8 cellular contexts compared by ENCODE assay signal in genomic region chr9:99433555-99433954, GRCh38.
A peak's percentile ranks its signal among the peaks of the same experiment; 100 is the strongest.
DNase-seq lines count a peak whose midpoint lies in the region; ATAC-seq and TF ChIP-seq lines count a peak whose summit lies in the region.

No MANE protein-coding gene starts in this region.

- H3K4me1 Mint-ChIP-seq in T-helper 1 cell treated with Interleukin-12 subunit alpha and Interleukin-12 subunit beta and Interleukin-4 antibody, amounts not matched to agents 30 μg/mL and 1 μg/mL, for 36 hours (ENCODE audit: low read depth): peaks cover 12% of the 10 kb centered on the region
- H3K4me1 Mint-ChIP-seq in central memory CD8-positive, alpha-beta T cell: no peaks in the 10 kb centered on the region
- H3K4me1 Mint-ChIP-seq in naive thymus-derived CD4-positive, alpha-beta T cell: peaks cover 0 to 15% (median 0%) of the 10 kb centered on the region in 7 donors

- no peaks in the 10 kb centered on the region for H3K27me3 ChIP-seq in BJ (ENCODE audit: control insufficient read depth, insufficient read depth, low read length)
- no peaks in the 10 kb centered on the region for H3K27me3 ChIP-seq in naive thymus-derived CD4-positive, alpha-beta T cell (ENCODE audit: control insufficient read depth in 2 of 2, insufficient read depth in 2 of 2, low read length in 2 of 2)

- POLR2A ChIA-PET in BJ (lab: Charles Lee): no interaction called here
- POLR2A ChIA-PET in naive thymus-derived CD4-positive, alpha-beta T cell (lab: Charles Lee): interaction anchor here (0.6 kb wide), 1 partner anchor 878 kb away, joined by 3 read pairs; no protein-coding TSS in a partner anchor

- H3K27ac Mint-ChIP-seq in T-helper 1 cell treated with Interleukin-12 subunit alpha and Interleukin-12 subunit beta and Interleukin-4 antibody, amounts not matched to agents 30 μg/mL and 1 μg/mL, for 36 hours: peak overlapping the region; percentile 69
- H3K27ac Mint-ChIP-seq in central memory CD8-positive, alpha-beta T cell (ENCODE audit: low read depth): peak overlapping the region; percentile 2
- H3K27ac Mint-ChIP-seq in naive thymus-derived CD4-positive, alpha-beta T cell: peak overlapping the region in 1 of 9 donors; percentile 67

- no peaks in the 10 kb centered on the region for H3K27me3 Mint-ChIP-seq in T-helper 1 cell treated with Interleukin-12 subunit alpha and Interleukin-12 subunit beta and Interleukin-4 antibody, amounts not matched to agents 30 μg/mL and 1 μg/mL, for 36 hours (ENCODE audit: low read depth)
- H3K27me3 Mint-ChIP-seq in central memory CD8-positive, alpha-beta T cell: no peaks in the 10 kb centered on the region
- peaks cover 0 to 5% (median 0%) of the 10 kb centered on the region in 5 donors for H3K27me3 Mint-ChIP-seq in naive thymus-derived CD4-positive, alpha-beta T cell

- no peak overlapping the region for H3K27ac ChIP-seq in naive thymus-derived CD4-positive, alpha-beta T cell (ENCODE audit: low read depth, low read length)

- H3K4me3 ChIP-seq in BJ (ENCODE audit: low read depth, low read length): no peak overlapping the region
- no peak overlapping the region for H3K4me3 ChIP-seq in naive thymus-derived CD4-positive, alpha-beta T cell (ENCODE audit: low read length)

- H3K9me3 Mint-ChIP-seq in T-helper 1 cell treated with Interleukin-12 subunit alpha and Interleukin-12 subunit beta and Interleukin-4 antibody, amounts not matched to agents 30 μg/mL and 1 μg/mL, for 36 hours: no peaks in the 10 kb centered on the region
- H3K9me3 Mint-ChIP-seq in central memory CD8-positive, alpha-beta T cell: no peaks in the 10 kb centered on the region
- peaks cover 0 to 4% (median 0%) of the 10 kb centered on the region in 11 donors for H3K9me3 Mint-ChIP-seq in naive thymus-derived CD4-positive, alpha-beta T cell

- no peaks in the 10 kb centered on the region for H3K9me3 ChIP-seq in naive thymus-derived CD4-positive, alpha-beta T cell (ENCODE audit: control insufficient read depth in 2 of 3, low read length in 3 of 3)

- no peaks in the 10 kb centered on the region for H3K4me1 ChIP-seq in naive thymus-derived CD4-positive, alpha-beta T cell (ENCODE audit: control insufficient read depth in 2 of 2, insufficient read depth in 2 of 2, low read length in 2 of 2)

- CTCF ChIA-PET in BJ (lab: Yijun Ruan, JAX): interaction anchor here (1.5 to 1.8 kb wide), 2 partner anchors 11 to 15 kb away, joined by 5 to 6 read pairs; no protein-coding TSS in a partner anchor
- CTCF ChIA-PET in naive thymus-derived CD4-positive, alpha-beta T cell (lab: Charles Lee): no interaction called here

- intact Hi-C loops in naive thymus-derived CD4-positive, alpha-beta T cell (cut with micrococcal nuclease): no loop called here

- no peaks in the 10 kb centered on the region for H3K36me3 ChIP-seq in BJ (ENCODE audit: control insufficient read depth, insufficient read depth, low read length)
- no peaks in the 10 kb centered on the region for H3K36me3 ChIP-seq in naive thymus-derived CD4-positive, alpha-beta T cell (ENCODE audit: control insufficient read depth in 2 of 3, insufficient read depth in 3 of 3, low read length in 3 of 3)

- no peak overlapping the region for H3K4me3 Mint-ChIP-seq in T-helper 1 cell treated with Interleukin-12 subunit alpha and Interleukin-12 subunit beta and Interleukin-4 antibody, amounts not matched to agents 30 μg/mL and 1 μg/mL, for 36 hours
- H3K4me3 Mint-ChIP-seq in central memory CD8-positive, alpha-beta T cell: no peak overlapping the region
- no peak overlapping the region for H3K4me3 Mint-ChIP-seq in naive thymus-derived CD4-positive, alpha-beta T cell

- peak; percentile 75 for DNase-seq in BJ (ENCODE audit: low read depth)
- DNase-seq in central memory CD8-positive, alpha-beta T cell (ENCODE audit: low spot score in 2 of 2): peak in 1 of 2 donors; percentile 12
- peak in 1 of 9 donors; percentile 46 for DNase-seq in naive thymus-derived CD4-positive, alpha-beta T cell
- no peak for DNase-seq in DMS114 treated with DMSO at 0.1 percent for 48 hours (lab: John Stamatoyannopoulos, UW; ENCODE audit: unreplicated experiment)
- DNase-seq in cerebellar nuclear complex (lab: John Stamatoyannopoulos, UW): no peak

- ATAC-seq in GM19395 (IDR thresholded peaks at IDR 0.05; ENCODE audit: unreplicated experiment) (peak; percentile 99), HG03354 (IDR thresholded peaks at IDR 0.05; ENCODE audit: poor library complexity, severe bottlenecking, unreplicated experiment) (peak; percentile 100)
- ATAC-seq in central memory CD8-positive, alpha-beta T cell (replicated peaks; ENCODE audit: extremely low read depth, poor library complexity, severe bottlenecking): peak; percentile 96
- peak; percentile 89 for ATAC-seq in naive thymus-derived CD4-positive, alpha-beta T cell

- H3K36me3 Mint-ChIP-seq in T-helper 1 cell treated with Interleukin-12 subunit alpha and Interleukin-12 subunit beta and Interleukin-4 antibody, amounts not matched to agents 30 μg/mL and 1 μg/mL, for 36 hours (ENCODE audit: low read depth): no peaks in the 10 kb centered on the region
- no peaks in the 10 kb centered on the region for H3K36me3 Mint-ChIP-seq in central memory CD8-positive, alpha-beta T cell (ENCODE audit: insufficient read depth)
- peaks cover 0 to 4% (median 0%) of the 10 kb centered on the region in 5 donors for H3K36me3 Mint-ChIP-seq in naive thymus-derived CD4-positive, alpha-beta T cell

- no peak for TF ChIP-seq CTCF in BJ (IDR thresholded peaks at IDR 0.05; ENCODE audit: insufficient read depth, low read depth, low read length)
